In the genomic region with DNA sequence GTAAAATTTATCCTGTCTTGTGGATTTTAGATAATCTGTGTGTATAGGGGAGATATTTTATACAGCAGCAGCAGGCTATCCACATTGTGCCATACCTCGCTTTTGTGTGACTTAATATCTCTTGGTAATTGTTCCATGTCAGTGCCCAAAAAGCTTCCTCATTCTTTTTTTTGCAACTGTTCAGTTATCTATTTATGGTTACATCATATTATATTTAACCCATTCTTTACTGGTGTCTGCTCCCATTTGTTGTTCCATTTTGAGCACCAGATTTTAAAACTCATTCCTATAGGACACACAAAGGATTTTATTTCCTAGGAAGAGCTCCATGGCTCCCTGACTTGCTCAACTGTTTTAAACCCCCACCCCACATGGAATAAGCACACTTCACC, we compare ENCODE assay signal across 1 cellular context.
TF ChIP-seq lines count a peak whose summit lies in the region.

No MANE protein-coding gene starts in this region.

TF ChIP-seq in K562, 482 proteins besides CTCF, POLR2A, EP300 and RAD21 (continued from another document):
- TF ChIP-seq, protein P1, sequence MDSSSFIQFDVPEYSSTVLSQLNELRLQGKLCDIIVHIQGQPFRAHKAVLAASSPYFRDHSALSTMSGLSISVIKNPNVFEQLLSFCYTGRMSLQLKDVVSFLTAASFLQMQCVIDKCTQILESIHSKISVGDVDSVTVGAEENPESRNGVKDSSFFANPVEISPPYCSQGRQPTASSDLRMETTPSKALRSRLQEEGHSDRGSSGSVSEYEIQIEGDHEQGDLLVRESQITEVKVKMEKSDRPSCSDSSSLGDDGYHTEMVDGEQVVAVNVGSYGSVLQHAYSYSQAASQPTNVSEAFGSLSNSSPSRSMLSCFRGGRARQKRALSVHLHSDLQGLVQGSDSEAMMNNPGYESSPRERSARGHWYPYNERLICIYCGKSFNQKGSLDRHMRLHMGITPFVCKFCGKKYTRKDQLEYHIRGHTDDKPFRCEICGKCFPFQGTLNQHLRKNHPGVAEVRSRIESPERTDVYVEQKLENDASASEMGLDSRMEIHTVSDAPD (CRISPR knock-in tag; IDR thresholded peaks at IDR 0.05), result no peak
- peak; percentile 23; the same call in 1 of the 2 replicates for TF ChIP-seq CEBPB (tag; IDR thresholded peaks at IDR 0.05)
- TF ChIP-seq CEBPG (CRISPR knock-in tag; IDR thresholded peaks at IDR 0.05), result no peak
- TF ChIP-seq CEBPG (tag; conservative IDR thresholded peaks at IDR 0.05 in 1 of 2, IDR thresholded peaks at IDR 0.05 in 1 of 2), result peak in 1 of 2 experiments; percentile 27; a peak in 1 of 4 replicates
- TF ChIP-seq TAL1 (IDR thresholded peaks at IDR 0.05), result no peak
